Comparison of ENCODE assay signal across 19 cellular contexts in the genomic region with DNA sequence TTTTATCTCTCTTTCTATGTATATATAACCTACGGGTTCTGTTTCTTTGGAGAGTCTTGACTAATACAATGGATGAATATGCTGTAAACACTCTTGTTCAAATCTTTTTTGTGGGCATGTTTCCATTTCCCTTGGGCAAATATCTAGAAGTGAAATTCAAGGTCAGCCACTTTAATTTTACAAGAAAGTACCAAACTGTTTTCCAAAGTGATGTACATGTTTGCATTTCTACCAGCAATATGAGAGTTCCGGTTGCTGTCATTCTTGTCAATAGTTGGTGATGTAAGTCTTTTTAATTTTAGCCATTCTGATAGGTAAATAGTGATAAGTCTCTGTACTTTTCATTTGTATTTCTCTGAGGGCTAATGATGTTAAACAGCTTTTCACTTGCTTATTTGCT. TPM values are rescaled to one million over a fixed set of nuclear protein-coding genes. Genes with fewer than 3 reads are reported as not detected.
DNase-seq lines count a peak whose midpoint lies in the region; ATAC-seq and TF ChIP-seq lines count a peak whose summit lies in the region.
"Had no signal": no experiment of that assay in that cellular context is flagged by ENCODE, and none has a peak within 500 bp of the region (broad histone marks: within the 10 kb centered on the region; RNA-seq: fewer than 3 reads in every experiment).

No MANE protein-coding gene starts in this region.

- CTCF ChIA-PET in MCF 10A (lab: Yijun Ruan, JAX) (interaction anchor here (0.6 to 29.2 kb wide), 2 partner anchors 141 to 1452 kb away, joined by 4 to 1114 read pairs; no protein-coding TSS in a partner anchor), GM10248 (lab: Yijun Ruan, JAX) (interaction anchor here (1.1 kb wide), 1 partner anchor 8 kb away, joined by 3 read pairs; no protein-coding TSS in a partner anchor)
- CTCF ChIA-PET in activated CD8-positive, alpha-beta memory T cell treated with anti-CD3 and anti-CD28 coated beads, Interleukin-2, amount 10 ng/mL, durations not matched to agents 7 days and 5 days (lab: Charles Lee), result no interaction called here

- H3K9me3 Mint-ChIP-seq in MCF 10A (ENCODE audit: unreplicated experiment), result no peaks in the 10 kb centered on the region
- H3K9me3 Mint-ChIP-seq in activated CD8-positive, alpha-beta memory T cell treated with anti-CD3 and anti-CD28 coated beads, Interleukin-2, amount 10 ng/mL, durations not matched to agents 7 days and 5 days (ENCODE audit: low read depth), result no peaks in the 10 kb centered on the region
- H3K9me3 Mint-ChIP-seq: activated naive CD4-positive, alpha-beta T cell treated with anti-CD3 and anti-CD28 coated beads, Interleukin-2, amount 50 U/mL, for 72 hours; activated T-helper 1 cell treated with anti-CD3 and anti-CD28 coated beads, Interleukin-12 subunit alpha, Interleukin-12 subunit beta, Interleukin-2, Interleukin-4 antibody, amounts not matched to agents 30 ng/mL and 10 ng/mL and 1 ng/mL, durations not matched to agents 14 hours and 24 hours and 36 hours; natural killer cell treated with Interleukin-12 subunit alpha and Interleukin-12 subunit beta and Interleukin-15 and Interleukin-18, amount 100 ng/mL, for 72 hours had no signal

- DNase-seq in breast epithelium (ENCODE audit: low spot score in 2 of 2), result no peak
- no peak for DNase-seq in MCF 10A (ENCODE audit: unreplicated experiment)
- no peak for DNase-seq in gastrocnemius medialis
- no peak for DNase-seq in activated CD8-positive, alpha-beta memory T cell treated with anti-CD3 and anti-CD28 coated beads, Interleukin-2, amount 10 ng/mL, durations not matched to agents 7 days and 5 days
- no peak for DNase-seq in GM10248 (ENCODE audit: extremely low spot score)
- DNase-seq in SKM-1 treated with dmso at 0.1 percent for 144 hours (lab: John Stamatoyannopoulos, UW; ENCODE audit: unreplicated experiment), result no peak
- DNase-seq: 8988T; DMS 273 treated with DMSO at 0.1 percent for 48 hours; glutamatergic neuron; NCI-H1105 treated with DMSO at 0.1 percent for 48 hours; spleen; stimulated activated CD4-positive, alpha-beta T cell treated with anti-CD3 and anti-CD28 coated beads, Interleukin-4, amount 100 ng/mL, for 4 hours had no signal

- H3K4me3 ChIP-seq in breast epithelium (no peak overlapping the region), gastrocnemius medialis (no peak overlapping the region), urinary bladder (ENCODE audit: low read depth, low read length) (no peak overlapping the region)
- H3K4me3 ChIP-seq: BLaER1, spleen had no signal

- no peak overlapping the region for H3K4me3 Mint-ChIP-seq in MCF 10A (ENCODE audit: unreplicated experiment)
- no peak overlapping the region for H3K4me3 Mint-ChIP-seq in activated CD8-positive, alpha-beta memory T cell treated with anti-CD3 and anti-CD28 coated beads, Interleukin-2, amount 10 ng/mL, durations not matched to agents 7 days and 5 days
- H3K4me3 Mint-ChIP-seq: activated T-helper 1 cell treated with anti-CD3 and anti-CD28 coated beads, Interleukin-12 subunit alpha, Interleukin-12 subunit beta, Interleukin-2, Interleukin-4 antibody, amounts not matched to agents 30 ng/mL and 10 ng/mL and 1 ng/mL, durations not matched to agents 14 hours and 24 hours and 36 hours; natural killer cell treated with Interleukin-12 subunit alpha and Interleukin-12 subunit beta and Interleukin-15 and Interleukin-18, amount 100 ng/mL, for 72 hours had no signal

- POLR2A ChIA-PET in MCF 10A (lab: Yijun Ruan, JAX) (interaction anchor here (1.0 to 5.4 kb wide), 5 partner anchors 47 to 141 kb away, joined by 3 to 59 read pairs (median 6); a partner anchor contains a TSS), GM10248 (lab: Yijun Ruan, JAX) (no interaction called here)

- TF ChIP-seq CTCF in breast epithelium (IDR thresholded peaks at IDR 0.05) (no peak), MCF 10A (IDR thresholded peaks at IDR 0.05; ENCODE audit: unreplicated experiment) (no peak), gastrocnemius medialis (IDR thresholded peaks at IDR 0.05 in 4 of 5, conservative IDR thresholded peaks at IDR 0.05 in 1 of 5) (no peak), GM10248 (IDR thresholded peaks at IDR 0.05; ENCODE audit: control extremely low read depth, extremely low read depth, low read depth, missing control alignments) (no peak)

- no peak for ATAC-seq in gastrocnemius medialis
- no peak for ATAC-seq in activated CD8-positive, alpha-beta memory T cell treated with anti-CD3 and anti-CD28 coated beads, Interleukin-2, amount 10 ng/mL, durations not matched to agents 7 days and 5 days
- ATAC-seq: activated naive CD4-positive, alpha-beta T cell treated with anti-CD3 and anti-CD28 coated beads, Interleukin-2, amount 50 U/mL, for 72 hours; esophagus mucosa; natural killer cell treated with Interleukin-12 subunit alpha and Interleukin-12 subunit beta and Interleukin-15 and Interleukin-18, amount 100 ng/mL, for 72 hours had no signal

- H3K27ac ChIP-seq in breast epithelium (peak overlapping the region; percentile 97 to 98), layer of hippocampus (ENCODE audit: low read depth, low read length) (peak overlapping the region; percentile 30), gastrocnemius medialis (peak overlapping the region; percentile 92 to 100 (median 94)), urinary bladder (ENCODE audit: low read depth) (peak overlapping the region; percentile 29)
- H3K27ac ChIP-seq: BLaER1 had no signal

- H3K27me3 ChIP-seq in breast epithelium (no peaks in the 10 kb centered on the region), layer of hippocampus (ENCODE audit: control insufficient read depth, insufficient read depth, low read length) (no peaks in the 10 kb centered on the region), gastrocnemius medialis (no peaks in the 10 kb centered on the region)
- H3K27me3 ChIP-seq: BLaER1, spleen had no signal

- H3K9me3 ChIP-seq in breast epithelium (no peaks in the 10 kb centered on the region), gastrocnemius medialis (no peaks in the 10 kb centered on the region)
- H3K9me3 ChIP-seq: BLaER1, spleen had no signal

- H3K36me3 ChIP-seq in breast epithelium (no peaks in the 10 kb centered on the region), gastrocnemius medialis (no peaks in the 10 kb centered on the region), urinary bladder (ENCODE audit: insufficient read depth) (no peaks in the 10 kb centered on the region)
- H3K36me3 ChIP-seq: BLaER1, spleen had no signal

- H3K4me1 Mint-ChIP-seq in MCF 10A (ENCODE audit: insufficient read depth, unreplicated experiment), result peaks cover 39% of the 10 kb centered on the region
- H3K4me1 Mint-ChIP-seq in activated CD8-positive, alpha-beta memory T cell treated with anti-CD3 and anti-CD28 coated beads, Interleukin-2, amount 10 ng/mL, durations not matched to agents 7 days and 5 days, result no peaks in the 10 kb centered on the region

- in situ Hi-C loops in gastrocnemius medialis (cut with MboI; ENCODE audit: low sequenced_read_pairs in 4 of 4), result loop anchor here in 1 of 4 donors (10.0 kb wide), 1 partner anchor 47 kb away; a partner anchor contains a TSS

- WGBS in urinary bladder, result 49% methylated on average over 2 of the region's 2 CpGs

- no TSS peak for BruUV-seq in MCF 10A (replicated peaks; lab: Mats Ljungman, UMichigan)

- TF ChIP-seq POLR2A in breast epithelium (IDR thresholded peaks at IDR 0.05), result no peak
- no peak for TF ChIP-seq POLR2A in gastrocnemius medialis (IDR thresholded peaks at IDR 0.05)

- intact Hi-C loops in breast epithelium (cut with DNase I; ENCODE audit: low total_unique reads) (no loop called here), MCF 10A (cut with micrococcal nuclease) (no loop called here), gastrocnemius medialis (cut with DNase I; ENCODE audit: low total_unique reads) (no loop called here)

- peaks cover 16 to 18% of the 10 kb centered on the region in 2 donors for H3K4me1 ChIP-seq in breast epithelium
- peaks cover 67 to 68% of the 10 kb centered on the region in 2 donors for H3K4me1 ChIP-seq in gastrocnemius medialis
- H3K4me1 ChIP-seq in urinary bladder (ENCODE audit: insufficient read depth), result peaks cover 3% of the 10 kb centered on the region
- H3K4me1 ChIP-seq: BLaER1 had no signal

- no peak overlapping the region for H3K27ac Mint-ChIP-seq in MCF 10A (ENCODE audit: low read depth, unreplicated experiment)
- no peak overlapping the region for H3K27ac Mint-ChIP-seq in activated CD8-positive, alpha-beta memory T cell treated with anti-CD3 and anti-CD28 coated beads, Interleukin-2, amount 10 ng/mL, durations not matched to agents 7 days and 5 days
- H3K27ac Mint-ChIP-seq: activated naive CD4-positive, alpha-beta T cell treated with anti-CD3 and anti-CD28 coated beads, Interleukin-2, amount 50 U/mL, for 72 hours; activated T-helper 1 cell treated with anti-CD3 and anti-CD28 coated beads, Interleukin-12 subunit alpha, Interleukin-12 subunit beta, Interleukin-2, Interleukin-4 antibody, amounts not matched to agents 30 ng/mL and 10 ng/mL and 1 ng/mL, durations not matched to agents 14 hours and 24 hours and 36 hours; natural killer cell treated with Interleukin-12 subunit alpha and Interleukin-12 subunit beta and Interleukin-15 and Interleukin-18, amount 100 ng/mL, for 72 hours had no signal

- H3K36me3 Mint-ChIP-seq in MCF 10A (ENCODE audit: insufficient read depth, unreplicated experiment), result no peaks in the 10 kb centered on the region
- H3K36me3 Mint-ChIP-seq in activated CD8-positive, alpha-beta memory T cell treated with anti-CD3 and anti-CD28 coated beads, Interleukin-2, amount 10 ng/mL, durations not matched to agents 7 days and 5 days, result no peaks in the 10 kb centered on the region
- H3K36me3 Mint-ChIP-seq: activated naive CD4-positive, alpha-beta T cell treated with anti-CD3 and anti-CD28 coated beads, Interleukin-2, amount 50 U/mL, for 72 hours; natural killer cell treated with Interleukin-12 subunit alpha and Interleukin-12 subunit beta and Interleukin-15 and Interleukin-18, amount 100 ng/mL, for 72 hours had no signal

- H3K27me3 Mint-ChIP-seq in MCF 10A (ENCODE audit: insufficient read depth, unreplicated experiment), result no peaks in the 10 kb centered on the region
- peaks cover 6% of the 10 kb centered on the region for H3K27me3 Mint-ChIP-seq in activated CD8-positive, alpha-beta memory T cell treated with anti-CD3 and anti-CD28 coated beads, Interleukin-2, amount 10 ng/mL, durations not matched to agents 7 days and 5 days

RNA-seq across cellular contexts. Expression of a gene that starts 48.4 kb away (rescaled TPM):
- total RNA-seq in breast epithelium, result 100 to 1,000 TPM; 507 to 797 (median 729) TPM
- total RNA-seq in MCF 10A (2022), result 1.2 and 1.3 TPM in 2 replicates
- 1,000 to 10,000 TPM; 2,371 to 5,827 (median 4,654) TPM for total RNA-seq in gastrocnemius medialis
- 16.4 TPM for total RNA-seq in urinary bladder
- polyA plus RNA-seq in urinary bladder, result 183 TPM
- not detected for total RNA-seq in activated CD8-positive, alpha-beta memory T cell treated with anti-CD3 and anti-CD28 coated beads, Interleukin-2, amount 10 ng/mL, durations not matched to agents 7 days and 5 days
- total RNA-seq: activated naive CD4-positive, alpha-beta T cell treated with anti-CD3 and anti-CD28 coated beads, Interleukin-2, amount 50 U/mL, for 72 hours; activated T-helper 1 cell treated with anti-CD3 and anti-CD28 coated beads, Interleukin-12 subunit alpha, Interleukin-12 subunit beta, Interleukin-2, Interleukin-4 antibody, amounts not matched to agents 30 ng/mL and 10 ng/mL and 1 ng/mL, durations not matched to agents 14 hours and 24 hours and 36 hours had no signal

Comparison
In these comparisons a context has a peak if more than half of its experiments do, and no peak if none do; other contexts are left out.
1. RNA of a gene that starts 48.4 kb away (total RNA-seq): 2,371 to 5,827 TPM in gastrocnemius medialis and 507 to 797 TPM in breast epithelium; 16.4 TPM in urinary bladder (single experiment), 1.2 to 1.3 TPM in MCF 10A and not detected in activated CD8-positive, alpha-beta memory T cell treated with anti-CD3 and anti-CD28 coated beads, Interleukin-2, amount 10 ng/mL, durations not matched to agents 7 days and 5 days; every median in the first group is over 10 times any median in the second.
2. H3K27ac ChIP-seq: peak in every context shown above with its lines; median percentile 98 in breast epithelium; 94 in gastrocnemius medialis; 30 in layer of hippocampus; 29 in urinary bladder.